ENCODE assay signal across 11 cellular contexts in the genomic region with DNA sequence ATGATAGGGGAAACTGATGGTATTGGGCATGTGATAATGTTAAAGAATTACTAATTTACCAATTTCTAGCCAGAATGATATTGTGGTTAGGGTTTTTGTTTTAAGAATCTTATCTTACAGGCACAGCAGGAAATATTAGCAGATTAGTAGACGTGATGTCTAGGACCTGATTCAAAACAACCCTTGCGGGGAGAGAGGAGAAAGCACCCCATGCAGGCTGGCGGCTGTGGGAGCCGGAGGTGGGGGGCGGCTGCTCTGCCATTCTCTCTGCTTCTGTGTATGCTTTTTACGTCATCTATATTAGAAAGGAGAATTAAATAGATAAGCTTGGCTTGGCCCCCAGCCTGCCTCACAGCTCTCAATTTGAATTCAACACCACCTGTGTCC. TPM values are rescaled to one million over a fixed set of nuclear protein-coding genes. Genes with fewer than 3 reads are reported as not detected.
A peak's percentile ranks its signal among the peaks of the same experiment; 100 is the strongest.
DNase-seq lines count a peak whose midpoint lies in the region; ATAC-seq and TF ChIP-seq lines count a peak whose summit lies in the region.
"Had no signal": no experiment of that assay in that cellular context is flagged by ENCODE, and none has a peak within 500 bp of the region (broad histone marks: within the 10 kb centered on the region; RNA-seq: fewer than 3 reads in every experiment).

No MANE protein-coding gene starts in this region.

- H3K4me1 ChIP-seq in ascending aorta: peaks cover 21 to 46% of the 10 kb centered on the region in 2 donors
- H3K4me1 ChIP-seq in lung (ENCODE audit: control insufficient read depth in 2 of 2, insufficient read depth in 2 of 2, low read length in 2 of 2): peaks cover 12 to 70% of the 10 kb centered on the region in 2 donors

- H3K27ac ChIP-seq in ascending aorta: peak overlapping the region; percentile 69 to 85
- H3K27ac ChIP-seq in lung (ENCODE audit: low read depth in 1 of 2, low read length in 1 of 2): peak overlapping the region; percentile 55 to 88
- H3K27ac ChIP-seq: right lobe of liver had no signal

- intact Hi-C loops in ascending aorta (cut with DNase I): no loop called here

- TF ChIP-seq CTCF in ascending aorta (IDR thresholded peaks at IDR 0.05) (no peak), lung (IDR thresholded peaks at IDR 0.05; ENCODE audit: control extremely low read depth, extremely low read depth) (no peak), WTC11 (IDR thresholded peaks at IDR 0.05) (no peak)

- H3K4me3 Mint-ChIP-seq in WTC11: no peak overlapping the region

- H3K4me3 ChIP-seq in ascending aorta (peak overlapping the region in 1 of 2 donors; percentile 21), lung (no peak overlapping the region)
- H3K4me3 ChIP-seq: right lobe of liver had no signal

- 46 to 48% methylated on average over 6 of the region's 6 CpGs for WGBS in lung, 2 donors

- no peaks in the 10 kb centered on the region for H3K27me3 ChIP-seq in ascending aorta
- H3K27me3 ChIP-seq in lung (ENCODE audit: control insufficient read depth, insufficient read depth): no peaks in the 10 kb centered on the region
- H3K27me3 ChIP-seq: right lobe of liver had no signal

- H3K9me3 Mint-ChIP-seq in WTC11: no peaks in the 10 kb centered on the region

- no peak overlapping the region for H3K27ac Mint-ChIP-seq in WTC11

- no peaks in the 10 kb centered on the region for H3K27me3 Mint-ChIP-seq in WTC11 (ENCODE audit: low read depth)

- H3K4me1 Mint-ChIP-seq in WTC11: peaks cover 21% of the 10 kb centered on the region

- POLR2A ChIA-PET in WTC11 (lab: Charles Lee): no interaction called here

- DNase-seq in stimulated activated CD4-positive, alpha-beta T cell treated with anti-CD3 and anti-CD28 coated beads, Interleukin-4, amount 100 ng/mL, for 24 hours: peak; percentile 20
- DNase-seq in stimulated activated CD4-positive, alpha-beta T cell treated with anti-CD3 and anti-CD28 coated beads, Interleukin-12 subunit alpha, Interleukin-12 subunit beta, amount 100 ng/mL, for 4 hours: no peak
- no peak for DNase-seq in ascending aorta (ENCODE audit: low spot score in 2 of 2)
- no peak for DNase-seq in lung (ENCODE audit: low spot score)
- no peak for DNase-seq in retina
- no peak for DNase-seq in NCI-H1105 (lab: John Stamatoyannopoulos, UW)
- no peak for DNase-seq in WTC11 (ENCODE audit: low spot score)
- DNase-seq in T-helper 1 cell: no peak
- DNase-seq: NCI-H510A treated with DMSO at 0.1 percent for 48 hours; stimulated activated naive CD4-positive, alpha-beta T cell treated with Interleukin-2 at 50 U/mL for 16 hours had no signal

- H3K9me3 ChIP-seq in ascending aorta: no peaks in the 10 kb centered on the region
- no peaks in the 10 kb centered on the region for H3K9me3 ChIP-seq in lung (ENCODE audit: control insufficient read depth in 2 of 2, insufficient read depth in 1 of 2, low read length in 1 of 2)
- H3K9me3 ChIP-seq: right lobe of liver had no signal

- H3K36me3 ChIP-seq in ascending aorta (no peaks in the 10 kb centered on the region), lung (ENCODE audit: control insufficient read depth in 2 of 2, insufficient read depth in 2 of 2, low read length in 2 of 2) (peaks cover 0 to 3% of the 10 kb centered on the region in 2 donors)
- H3K36me3 ChIP-seq: right lobe of liver had no signal

- peaks cover 6% of the 10 kb centered on the region; the same call in 1 of the 2 replicates for H3K36me3 Mint-ChIP-seq in WTC11

- ATAC-seq in lung (ENCODE audit: insufficient read depth, low FRiP score): no peak
- ATAC-seq in WTC11: no peak

- CTCF ChIA-PET in WTC11 (lab: Charles Lee): interaction anchor here (1.0 to 2.6 kb wide), 2 partner anchors 20 to 23 kb away, joined by 3 to 11 read pairs; no protein-coding TSS in a partner anchor

TF ChIP-seq in WTC11, 78 proteins besides CTCF, POLR2A, EP300 and RAD21:
- TF ChIP-seq NFATC4 (CRISPR knock-in tag; IDR thresholded peaks at IDR 0.05) (no peak), RELA (CRISPR knock-in tag; IDR thresholded peaks at IDR 0.05; ENCODE audit: borderline replicate concordance) (no peak), JAZF1 (CRISPR knock-in tag; IDR thresholded peaks at IDR 0.05) (no peak), NR3C1 (CRISPR knock-in tag; conservative IDR thresholded peaks at IDR 0.05; ENCODE audit: low read depth) (no peak), TEAD1 (CRISPR knock-in tag; IDR thresholded peaks at IDR 0.05) (no peak), FOXJ3 (CRISPR knock-in tag; IDR thresholded peaks at IDR 0.05; ENCODE audit: borderline replicate concordance) (no peak)
- TF ChIP-seq, protein P1, sequence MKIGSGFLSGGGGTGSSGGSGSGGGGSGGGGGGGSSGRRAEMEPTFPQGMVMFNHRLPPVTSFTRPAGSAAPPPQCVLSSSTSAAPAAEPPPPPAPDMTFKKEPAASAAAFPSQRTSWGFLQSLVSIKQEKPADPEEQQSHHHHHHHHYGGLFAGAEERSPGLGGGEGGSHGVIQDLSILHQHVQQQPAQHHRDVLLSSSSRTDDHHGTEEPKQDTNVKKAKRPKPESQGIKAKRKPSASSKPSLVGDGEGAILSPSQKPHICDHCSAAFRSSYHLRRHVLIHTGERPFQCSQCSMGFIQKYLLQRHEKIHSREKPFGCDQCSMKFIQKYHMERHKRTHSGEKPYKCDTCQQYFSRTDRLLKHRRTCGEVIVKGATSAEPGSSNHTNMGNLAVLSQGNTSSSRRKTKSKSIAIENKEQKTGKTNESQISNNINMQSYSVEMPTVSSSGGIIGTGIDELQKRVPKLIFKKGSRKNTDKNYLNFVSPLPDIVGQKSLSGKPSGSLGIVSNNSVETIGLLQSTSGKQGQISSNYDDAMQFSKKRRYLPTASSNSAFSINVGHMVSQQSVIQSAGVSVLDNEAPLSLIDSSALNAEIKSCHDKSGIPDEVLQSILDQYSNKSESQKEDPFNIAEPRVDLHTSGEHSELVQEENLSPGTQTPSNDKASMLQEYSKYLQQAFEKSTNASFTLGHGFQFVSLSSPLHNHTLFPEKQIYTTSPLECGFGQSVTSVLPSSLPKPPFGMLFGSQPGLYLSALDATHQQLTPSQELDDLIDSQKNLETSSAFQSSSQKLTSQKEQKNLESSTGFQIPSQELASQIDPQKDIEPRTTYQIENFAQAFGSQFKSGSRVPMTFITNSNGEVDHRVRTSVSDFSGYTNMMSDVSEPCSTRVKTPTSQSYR (CRISPR knock-in tag; IDR thresholded peaks at IDR 0.05): no peak
- TF ChIP-seq, protein P2, sequence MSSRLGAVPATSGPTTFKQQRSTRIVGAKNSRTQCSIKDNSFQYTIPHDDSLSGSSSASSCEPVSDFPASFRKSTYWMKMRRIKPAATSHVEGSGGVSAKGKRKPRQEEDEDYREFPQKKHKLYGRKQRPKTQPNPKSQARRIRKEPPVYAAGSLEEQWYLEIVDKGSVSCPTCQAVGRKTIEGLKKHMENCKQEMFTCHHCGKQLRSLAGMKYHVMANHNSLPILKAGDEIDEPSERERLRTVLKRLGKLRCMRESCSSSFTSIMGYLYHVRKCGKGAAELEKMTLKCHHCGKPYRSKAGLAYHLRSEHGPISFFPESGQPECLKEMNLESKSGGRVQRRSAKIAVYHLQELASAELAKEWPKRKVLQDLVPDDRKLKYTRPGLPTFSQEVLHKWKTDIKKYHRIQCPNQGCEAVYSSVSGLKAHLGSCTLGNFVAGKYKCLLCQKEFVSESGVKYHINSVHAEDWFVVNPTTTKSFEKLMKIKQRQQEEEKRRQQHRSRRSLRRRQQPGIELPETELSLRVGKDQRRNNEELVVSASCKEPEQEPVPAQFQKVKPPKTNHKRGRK (CRISPR knock-in tag; IDR thresholded peaks at IDR 0.05; ENCODE audit: borderline replicate concordance): no peak
- TF ChIP-seq, protein P3, sequence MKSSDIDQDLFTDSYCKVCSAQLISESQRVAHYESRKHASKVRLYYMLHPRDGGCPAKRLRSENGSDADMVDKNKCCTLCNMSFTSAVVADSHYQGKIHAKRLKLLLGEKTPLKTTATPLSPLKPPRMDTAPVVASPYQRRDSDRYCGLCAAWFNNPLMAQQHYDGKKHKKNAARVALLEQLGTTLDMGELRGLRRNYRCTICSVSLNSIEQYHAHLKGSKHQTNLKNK (CRISPR knock-in tag; IDR thresholded peaks at IDR 0.05): no peak
- TF ChIP-seq, protein P4, sequence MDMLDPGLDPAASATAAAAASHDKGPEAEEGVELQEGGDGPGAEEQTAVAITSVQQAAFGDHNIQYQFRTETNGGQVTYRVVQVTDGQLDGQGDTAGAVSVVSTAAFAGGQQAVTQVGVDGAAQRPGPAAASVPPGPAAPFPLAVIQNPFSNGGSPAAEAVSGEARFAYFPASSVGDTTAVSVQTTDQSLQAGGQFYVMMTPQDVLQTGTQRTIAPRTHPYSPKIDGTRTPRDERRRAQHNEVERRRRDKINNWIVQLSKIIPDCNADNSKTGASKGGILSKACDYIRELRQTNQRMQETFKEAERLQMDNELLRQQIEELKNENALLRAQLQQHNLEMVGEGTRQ (CRISPR knock-in tag; IDR thresholded peaks at IDR 0.05): no peak

RNA-seq across cellular contexts. Expression of a gene that starts 41.5 kb away (rescaled TPM):
- total RNA-seq in ascending aorta (34.5 TPM), lung (100 to 1,000 TPM in 1 of 2 donors, 10 to 100 TPM in 1; 24.8 to 120 TPM), WTC11 (2021) (49.9 to 58.2 TPM (median 50.2 TPM) in 3 replicates)
- polyA plus RNA-seq in lung: 10 to 100 TPM; 28.2 to 44.1 TPM
